ENCODE assay signal across 9 cellular contexts in the genomic region with DNA sequence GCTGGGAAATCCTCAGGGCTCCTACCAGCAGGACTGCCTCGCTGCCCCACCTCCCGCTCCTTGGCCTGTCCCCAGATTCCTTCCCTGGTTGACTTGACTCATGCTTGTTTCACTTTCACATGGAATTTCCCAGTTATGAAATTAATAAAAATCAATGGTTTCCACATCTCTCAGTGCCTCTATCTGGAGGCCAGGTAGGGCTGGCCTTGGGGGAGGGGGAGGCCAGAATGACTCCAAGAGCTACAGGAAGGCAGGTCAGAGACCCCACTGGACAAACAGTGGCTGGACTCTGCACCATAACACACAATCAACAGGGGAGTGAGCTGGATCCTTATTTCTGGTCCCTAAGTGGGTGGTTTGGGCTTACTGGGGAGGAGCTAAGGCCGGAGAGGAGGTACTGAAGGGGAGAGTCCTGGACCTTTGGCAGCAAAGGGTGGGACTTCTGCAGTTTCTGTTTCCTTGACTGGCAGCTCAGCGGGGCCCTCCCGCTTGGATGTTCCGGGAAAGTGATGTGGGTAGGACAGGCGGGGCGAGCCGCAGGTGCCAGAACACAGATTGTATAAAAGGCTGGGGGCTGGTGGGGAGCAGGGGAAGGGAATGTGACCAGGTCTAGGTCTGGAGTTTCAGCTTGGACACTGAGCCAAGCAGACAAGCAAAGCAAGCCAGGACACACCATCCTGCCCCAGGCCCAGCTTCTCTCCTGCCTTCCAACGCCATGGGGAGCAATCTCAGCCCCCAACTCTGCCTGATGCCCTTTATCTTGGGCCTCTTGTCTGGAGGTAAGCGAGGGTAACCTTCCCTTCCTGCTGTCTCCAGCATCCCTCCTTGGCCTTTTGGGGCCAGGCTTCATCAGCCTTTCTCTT. TPM values are rescaled to one million over a fixed set of nuclear protein-coding genes. Genes with fewer than 3 reads are reported as not detected.
DNase-seq lines count a peak whose midpoint lies in the region; ATAC-seq and TF ChIP-seq lines count a peak whose summit lies in the region.
"Had no signal": no experiment of that assay in that cellular context is flagged by ENCODE, and none has a peak within 500 bp of the region (broad histone marks: within the 10 kb centered on the region; RNA-seq: fewer than 3 reads in every experiment).

A gene (plus strand): TSS at position 589 of the 863 bp plus-strand sequence. CDS start 127 bp downstream, at position 716.

- TF ChIP-seq POLR2A in IMR-90 (IDR thresholded peaks at IDR 0.05; ENCODE audit: low read depth, low read length): no peak

- no peaks in the 10 kb centered on the region for H3K79me1 ChIP-seq in IMR-90 (ENCODE audit: low read depth in 1 of 2, low read length in 2 of 2)

- peak within 1 kb of the TSS; percentile 86 for H2BK120ac ChIP-seq in IMR-90 (ENCODE audit: low read depth, low read length)

- H3K9me3 Mint-ChIP-seq in CD4-positive, alpha-beta memory T cell: peaks cover 0 to 2% (median 0%) of the 10 kb centered on the region in 8 donors

- no peaks in the 10 kb centered on the region for H4K20me1 ChIP-seq in IMR-90 (ENCODE audit: insufficient read depth, low read length)

- H3K9me3 ChIP-seq in IMR-90 (ENCODE audit: control insufficient read depth, insufficient read depth, low read length): no peaks in the 10 kb centered on the region
- H3K9me3 ChIP-seq in mucosa of rectum (ENCODE audit: control insufficient read depth in 2 of 2, low read length in 2 of 2): no peaks in the 10 kb centered on the region
- H3K9me3 ChIP-seq in CD4-positive, alpha-beta memory T cell (ENCODE audit: control insufficient read depth in 1 of 2, low read length in 2 of 2): no peaks in the 10 kb centered on the region

- H2AFZ ChIP-seq in IMR-90 (replicated peaks; ENCODE audit: low read length, poor library complexity): peak within 1 kb of the TSS; percentile 94

- H3K4me1 ChIP-seq in IMR-90 (ENCODE audit: control insufficient read depth, insufficient read depth, low read length) (peaks cover 22% of the 10 kb centered on the region), mucosa of rectum (ENCODE audit: control insufficient read depth in 2 of 2, insufficient read depth in 2 of 2, low read length in 2 of 2) (peaks cover 12 to 17% of the 10 kb centered on the region in 2 donors)
- H3K4me1 ChIP-seq in CD4-positive, alpha-beta memory T cell (ENCODE audit: insufficient read depth, low read length): no peaks in the 10 kb centered on the region

- intact Hi-C loops in IMR-90 (cut with micrococcal nuclease): no loop called here
- intact Hi-C loops in dorsolateral prefrontal cortex (cut with DNase I): no loop called here
- intact Hi-C loops in CD4-positive, alpha-beta memory T cell (cut with micrococcal nuclease): no loop called here

- H3K27me3 ChIP-seq in IMR-90 (ENCODE audit: control insufficient read depth, insufficient read depth, low read length) (no peaks in the 10 kb centered on the region), dorsolateral prefrontal cortex (no peaks in the 10 kb centered on the region), mucosa of rectum (ENCODE audit: control insufficient read depth in 2 of 2, insufficient read depth in 2 of 2, low read length in 2 of 2) (no peaks in the 10 kb centered on the region)
- H3K27me3 ChIP-seq in CD4-positive, alpha-beta memory T cell (ENCODE audit: insufficient read depth, low read length): no peaks in the 10 kb centered on the region

- no peaks in the 10 kb centered on the region for H3K36me3 Mint-ChIP-seq in CD4-positive, alpha-beta memory T cell

- peak within 1 kb of the TSS; percentile 46; the same call in 1 of the 2 replicates for H3K56ac ChIP-seq in IMR-90 (ENCODE audit: extremely low read depth, insufficient read depth, low read length)

- peak within 1 kb of the TSS; percentile 91 for H2AK5ac ChIP-seq in IMR-90 (ENCODE audit: low read depth, low read length)

- peak within 1 kb of the TSS in 2 of 7 donors; percentile 24 to 54 for H3K27ac Mint-ChIP-seq in CD4-positive, alpha-beta memory T cell

- no CpG with 5 or more reads among the region's 11 CpGs for WGBS in IMR-90 (ENCODE audit: extremely low coverage in 2 of 2, insufficient read length in 1 of 2), 2 experiments

- H3K36me3 ChIP-seq in IMR-90 (ENCODE audit: control insufficient read depth, insufficient read depth, low read length): no peaks in the 10 kb centered on the region; the same call in 1 of the 2 replicates
- no peaks in the 10 kb centered on the region for H3K36me3 ChIP-seq in mucosa of rectum (ENCODE audit: control insufficient read depth in 2 of 2, insufficient read depth in 2 of 2, low read length in 2 of 2)
- no peaks in the 10 kb centered on the region for H3K36me3 ChIP-seq in CD4-positive, alpha-beta memory T cell (ENCODE audit: insufficient read depth, low read length)

- H2BK5ac ChIP-seq in IMR-90 (ENCODE audit: low read depth, low read length, poor library complexity, severe bottlenecking): peak within 1 kb of the TSS; percentile 65

- ATAC-seq in IMR-90 (ENCODE audit: low read depth) (peak; percentile 95), HG03025 (IDR thresholded peaks at IDR 0.05; ENCODE audit: low FRiP score, unreplicated experiment) (no peak)

- TF ChIP-seq CTCF in IMR-90 (conservative IDR thresholded peaks at IDR 0.05; ENCODE audit: low read depth, low read length): no peak
- no peak for TF ChIP-seq CTCF in dorsolateral prefrontal cortex (IDR thresholded peaks at IDR 0.05 in 54 of 56, conservative IDR thresholded peaks at IDR 0.05 in 2 of 56; ENCODE audit: low read depth in 1 of 56, partially characterized antibody in 56 of 56)

- in situ Hi-C loops in IMR-90 (cut with MboI; ENCODE audit: low sequenced_read_pairs): loop anchor here (5.0 to 10.0 kb wide), 2 partner anchors 33 to 261 kb away; a partner anchor contains a TSS

- peak within 1 kb of the TSS; percentile 24; the same call in 1 of the 2 replicates for H3K9ac ChIP-seq in IMR-90 (ENCODE audit: low read depth, low read length)
- peak within 1 kb of the TSS; percentile 63 to 72 for H3K9ac ChIP-seq in mucosa of rectum (ENCODE audit: low read depth in 1 of 2, low read length in 2 of 2)

- H2BK20ac ChIP-seq in IMR-90 (ENCODE audit: low read depth, low read length): peak within 1 kb of the TSS; percentile 70

- peak within 1 kb of the TSS; percentile 93 for H4K5ac ChIP-seq in IMR-90 (ENCODE audit: low read depth, low read length)

- TF ChIP-seq RAD21 in IMR-90 (IDR thresholded peaks at IDR 0.05; ENCODE audit: low read length): no peak

- peak within 1 kb of the TSS; percentile 81 for H3K18ac ChIP-seq in IMR-90 (ENCODE audit: low read depth, low read length)

- POLR2A ChIA-PET in IMR-90 (lab: Charles Lee; ENCODE audit: unreplicated experiment): interaction anchor here (0.9 kb wide), 1 partner anchor 47 kb away, joined by 3 read pairs; no protein-coding TSS in a partner anchor
- POLR2A ChIA-PET in CD4-positive, alpha-beta memory T cell (lab: Charles Lee; ENCODE audit: partially characterized antibody): no interaction called here

- peak within 1 kb of the TSS; percentile 72 for H3K14ac ChIP-seq in IMR-90 (replicated peaks; ENCODE audit: low read depth, low read length)

- peak within 1 kb of the TSS; percentile 89 for H3K4ac ChIP-seq in IMR-90 (ENCODE audit: low read depth, low read length)

- peak within 1 kb of the TSS; percentile 67 to 87 for H4K8ac ChIP-seq in IMR-90 (ENCODE audit: low read depth in 2 of 2, low read length in 2 of 2)

- H3K4me1 Mint-ChIP-seq in CD4-positive, alpha-beta memory T cell: no peaks in the 10 kb centered on the region

- peak within 1 kb of the TSS; percentile 57 for H4K91ac ChIP-seq in IMR-90 (ENCODE audit: insufficient read depth, low read depth, low read length)

- peak within 1 kb of the TSS; percentile 3; the same call in 1 of the 2 replicates for H3K4me3 ChIP-seq in IMR-90 (ENCODE audit: insufficient read depth, low read depth, low read length)
- peak within 1 kb of the TSS in 19 of 59 donors; percentile 6 to 45 (median 31) for H3K4me3 ChIP-seq in dorsolateral prefrontal cortex
- H3K4me3 ChIP-seq in mucosa of rectum (ENCODE audit: low read length in 2 of 2): peak within 1 kb of the TSS; percentile 41 to 53
- H3K4me3 ChIP-seq in CD4-positive, alpha-beta memory T cell (ENCODE audit: low read length in 2 of 2): no peak within 1 kb of the TSS

- peak within 1 kb of the TSS; percentile 53; the same call in 2 of the 3 replicates for H2BK15ac ChIP-seq in IMR-90 (ENCODE audit: low read depth, low read length)

- dilution Hi-C loops in IMR-90 (cut with HindIII; ENCODE audit: low sequenced_read_pairs, unreplicated experiment): no loop called here

- H3K4me3 Mint-ChIP-seq in CD4-positive, alpha-beta memory T cell: no peak within 1 kb of the TSS

- peaks cover 11 to 21% of the 10 kb centered on the region in 2 donors for H3K27me3 Mint-ChIP-seq in CD4-positive, alpha-beta memory T cell

- peak within 1 kb of the TSS; percentile 65 for H3K4me2 ChIP-seq in IMR-90 (ENCODE audit: low read depth, low read length)

- DNase-seq in A172 (ENCODE audit: low spot score): peak; percentile 84
- peak; percentile 86 for DNase-seq in IMR-90
- DNase-seq in dorsolateral prefrontal cortex: no peak
- no peak for DNase-seq in CD4-positive, alpha-beta memory T cell
- DNase-seq in SW 1271 (lab: John Stamatoyannopoulos, UW): no peak
- DNase-seq in inferior parietal cortex (ENCODE audit: extremely low spot score): no peak
- DNase-seq: NCI-H748 treated with DMSO at 0.1 percent for 48 hours had no signal

- H3K27ac ChIP-seq in IMR-90 (ENCODE audit: insufficient read depth, low read length) (peak within 1 kb of the TSS; percentile 64), dorsolateral prefrontal cortex (peak within 1 kb of the TSS in 45 of 59 donors; percentile 7 to 85 (median 58)), mucosa of rectum (ENCODE audit: low read depth in 2 of 2, low read length in 2 of 2) (peak within 1 kb of the TSS; percentile 84 to 85)
- no peak within 1 kb of the TSS for H3K27ac ChIP-seq in CD4-positive, alpha-beta memory T cell (ENCODE audit: low read depth, low read length)

- H2AK9ac ChIP-seq in IMR-90 (replicated peaks; ENCODE audit: low read depth, low read length, poor library complexity): peak within 1 kb of the TSS; percentile 90

- H3K23ac ChIP-seq in IMR-90 (ENCODE audit: low read depth, low read length): peak within 1 kb of the TSS; percentile 83; the same call in 1 of the 2 replicates

- H3K9me1 ChIP-seq in IMR-90 (ENCODE audit: insufficient read depth, low read length): peaks cover 12% of the 10 kb centered on the region

- CTCF ChIA-PET in IMR-90 (lab: Yijun Ruan, JAX): interaction anchor here (1.0 kb wide), 1 partner anchor 83 kb away, joined by 3 read pairs; a partner anchor contains a TSS
- CTCF ChIA-PET in CD4-positive, alpha-beta memory T cell (lab: Charles Lee; ENCODE audit: partially characterized antibody): interaction anchor here (0.6 kb wide), 1 partner anchor 48 kb away, joined by 5 read pairs; a partner anchor contains a TSS

- BruUV-seq in IMR-90 (replicated peaks; lab: Mats Ljungman, UMichigan): no TSS peak

RNA-seq across cellular contexts. Expression of the gene that starts here (rescaled TPM):
- total RNA-seq in A172 (2014; rRNA removed; shearing (Covaris generic)): 3.7 and 4.0 TPM in 2 replicates
- 1.4 and 1.8 TPM in 2 replicates for total RNA-seq in IMR-90 (2012; rRNA removed)
- 5.8 and 6.1 TPM in 2 replicates for polyA plus RNA-seq in IMR-90 (2012; rRNA removed)
- polyA plus RNA-seq in IMR-90 (2012; cell fraction: cytosol; rRNA removed): 4.1 and 5.2 TPM in 2 replicates
- 15.4 and 32.5 TPM in 2 replicates for polyA plus RNA-seq in IMR-90 (2012; cell fraction: nucleus; rRNA removed; ENCODE audit: low replicate concordance)
- total RNA-seq in dorsolateral prefrontal cortex: 10 to 100 TPM in 66 of 120 experiments, 1 to 10 TPM in 54; 3.8 to 32.2 (median 10.6) TPM
- total RNA-seq in CD4-positive, alpha-beta memory T cell: under 1 TPM in 1 of 2 experiments, not detected in 1; 0.64 TPM
- polyA plus RNA-seq in CD4-positive, alpha-beta memory T cell: not detected

Comparison
In these comparisons a context has a peak if more than half of its experiments do, and no peak if none do; other contexts are left out.
1. DNase-seq: peak in A172 (single experiment) and IMR-90 (single experiment); none in dorsolateral prefrontal cortex (0 of 10), CD4-positive, alpha-beta memory T cell (0 of 5), SW 1271 (0 of 2) and inferior parietal cortex (single experiment).
2. H3K4me3 ChIP-seq: peak in IMR-90 (single experiment) and mucosa of rectum (2 of 2); none in CD4-positive, alpha-beta memory T cell (0 of 2).